Comparison of ENCODE assay signal across 18 cellular contexts in genomic region chr10:128077155-128077875, GRCh38. TPM values are rescaled to one million over a fixed set of nuclear protein-coding genes. Genes with fewer than 3 reads are reported as not detected.
DNase-seq lines count a peak whose midpoint lies in the region; ATAC-seq and TF ChIP-seq lines count a peak whose summit lies in the region.
"Had no signal": no experiment of that assay in that cellular context is flagged by ENCODE, and none has a peak within 500 bp of the region (broad histone marks: within the 10 kb centered on the region; RNA-seq: fewer than 3 reads in every experiment).

No MANE protein-coding gene starts in this region.

- no peak overlapping the region for H3K4me3 Mint-ChIP-seq in natural killer cell
- no peak overlapping the region for H3K4me3 Mint-ChIP-seq in natural killer cell treated with Interleukin-12 subunit alpha and Interleukin-12 subunit beta and Interleukin-15 and Interleukin-18, amount 100 ng/mL, for 72 hours
- H3K4me3 Mint-ChIP-seq: CD4-positive, CD25-positive, alpha-beta regulatory T cell had no signal

- no peaks in the 10 kb centered on the region for H3K9me3 Mint-ChIP-seq in natural killer cell
- H3K9me3 Mint-ChIP-seq in natural killer cell treated with Interleukin-12 subunit alpha and Interleukin-12 subunit beta and Interleukin-15 and Interleukin-18, amount 100 ng/mL, for 72 hours = no peaks in the 10 kb centered on the region
- H3K9me3 Mint-ChIP-seq: CD4-positive, CD25-positive, alpha-beta regulatory T cell had no signal

- H3K36me3 ChIP-seq in spleen = peaks cover 19 to 100% (median 90%) of the 10 kb centered on the region in 6 donors

- no peaks in the 10 kb centered on the region for H3K4me1 ChIP-seq in spleen
- H3K4me1 ChIP-seq in foreskin keratinocyte = no peaks in the 10 kb centered on the region
- H3K4me1 ChIP-seq: Caco-2 had no signal

- DNase-seq in natural killer cell (no peak), islet precursor cell (peak; percentile 42), spleen (peak; percentile 72), NCI-H1930 (lab: John Stamatoyannopoulos, UW) (no peak), foreskin keratinocyte (no peak)
- no peak for DNase-seq in natural killer cell treated with Interleukin-12 subunit alpha and Interleukin-12 subunit beta and Interleukin-15 and Interleukin-18, amount 100 ng/mL, for 72 hours (ENCODE audit: low spot score)
- DNase-seq: Caco-2; CD4-positive, CD25-positive, alpha-beta regulatory T cell; DMS153; H7; NCI-H1105 treated with DMSO at 0.1 percent for 48 hours; NCI-H187 treated with DMSO at 0.1 percent for 48 hours; NCI-H2171; NCI-H446; NK-92 treated with Interleukin-12 subunit alpha and Interleukin-12 subunit beta, amount 100 ng/mL, for 24 hours; OCI-M1; SIG-M5 had no signal

- ATAC-seq in natural killer cell (no peak), HG02759 (IDR thresholded peaks at IDR 0.05; ENCODE audit: unreplicated experiment) (no peak), foreskin keratinocyte (no peak)
- ATAC-seq in natural killer cell treated with Interleukin-12 subunit alpha and Interleukin-12 subunit beta and Interleukin-15 and Interleukin-18, amount 100 ng/mL, for 72 hours = no peak

- TF ChIP-seq POLR2A in spleen (IDR thresholded peaks at IDR 0.05) = no peak

- peak overlapping the region; percentile 21 to 42 for H3K27ac Mint-ChIP-seq in natural killer cell
- peak overlapping the region in 1 of 2 donors; percentile 37 for H3K27ac Mint-ChIP-seq in natural killer cell treated with Interleukin-12 subunit alpha and Interleukin-12 subunit beta and Interleukin-15 and Interleukin-18, amount 100 ng/mL, for 72 hours

- peaks cover 42 to 43% of the 10 kb centered on the region in 2 donors for H3K4me1 Mint-ChIP-seq in natural killer cell
- peaks cover 16 to 33% of the 10 kb centered on the region in 2 donors for H3K4me1 Mint-ChIP-seq in natural killer cell treated with Interleukin-12 subunit alpha and Interleukin-12 subunit beta and Interleukin-15 and Interleukin-18, amount 100 ng/mL, for 72 hours (ENCODE audit: low read depth in 2 of 2)

- H3K4me3 ChIP-seq in spleen = no peak overlapping the region

- intact Hi-C loops in natural killer cell (cut with micrococcal nuclease) (no loop called here), spleen (cut with DNase I; ENCODE audit: low total_unique reads) (no loop called here)

- H3K27ac ChIP-seq in spleen (no peak overlapping the region), foreskin keratinocyte (no peak overlapping the region)

- H3K27me3 Mint-ChIP-seq in natural killer cell (ENCODE audit: low read depth in 2 of 2) = no peaks in the 10 kb centered on the region
- H3K27me3 Mint-ChIP-seq in natural killer cell treated with Interleukin-12 subunit alpha and Interleukin-12 subunit beta and Interleukin-15 and Interleukin-18, amount 100 ng/mL, for 72 hours = no peaks in the 10 kb centered on the region
- H3K27me3 Mint-ChIP-seq: CD4-positive, CD25-positive, alpha-beta regulatory T cell had no signal

- peaks cover 38% of the 10 kb centered on the region for H3K36me3 Mint-ChIP-seq in natural killer cell
- peaks cover 44% of the 10 kb centered on the region for H3K36me3 Mint-ChIP-seq in natural killer cell treated with Interleukin-12 subunit alpha and Interleukin-12 subunit beta and Interleukin-15 and Interleukin-18, amount 100 ng/mL, for 72 hours

- H3K9me3 ChIP-seq in spleen = no peaks in the 10 kb centered on the region
- H3K9me3 ChIP-seq: Caco-2 had no signal

- TF ChIP-seq CTCF in natural killer cell (IDR thresholded peaks at IDR 0.05) (no peak), spleen (IDR thresholded peaks at IDR 0.05 in 8 of 11, conservative IDR thresholded peaks at IDR 0.05 in 3 of 11) (no peak), foreskin keratinocyte (conservative IDR thresholded peaks at IDR 0.05) (no peak)

- H3K27me3 ChIP-seq in spleen (replicated peaks in 1 of 7) (no peaks in the 10 kb centered on the region), foreskin keratinocyte (no peaks in the 10 kb centered on the region)

- 88 to 95% (median 93%) methylated on average over 18 to 21 of the region's 21 CpGs for whole genome bisulfite sequencing in spleen, 5 donors

RNA-seq across cellular contexts. Expression of gene MKI67, which starts 48.9 kb away (rescaled TPM):
- 10 to 100 TPM in 1 of 3 donors, 1 to 10 TPM in 2; 5.3 to 10.0 (median 6.8) TPM for total RNA-seq in natural killer cell
- total RNA-seq in natural killer cell treated with Interleukin-12 subunit alpha and Interleukin-12 subunit beta and Interleukin-15 and Interleukin-18, amount 100 ng/mL, for 72 hours = 100 to 1,000 TPM; 141 to 270 TPM
- total RNA-seq in spleen = 10 to 100 TPM in 4 of 7 donors, 1 to 10 TPM in 3; 6.2 to 21.6 (median 13.4) TPM
- polyA plus RNA-seq in spleen = 1 to 10 TPM in 2 of 3 donors, under 1 TPM in 1; 0.61 to 3.6 (median 1.7) TPM
- total RNA-seq in foreskin keratinocyte = 72.8 and 102 TPM in 2 replicates
- polyA plus RNA-seq in foreskin keratinocyte = 11.9 and 17.4 TPM in 2 replicates

Comparison
In these comparisons a context has a peak if more than half of its experiments do, and no peak if none do; other contexts are left out.
1. DNase-seq: peak in islet precursor cell (single experiment) and spleen (single experiment); none in natural killer cell (single experiment), natural killer cell treated with Interleukin-12 subunit alpha and Interleukin-12 subunit beta and Interleukin-15 and Interleukin-18, amount 100 ng/mL, for 72 hours (single experiment), NCI-H1930 (0 of 2) and foreskin keratinocyte (0 of 2).